8 cellular contexts compared by ENCODE assay signal in the genomic region with DNA sequence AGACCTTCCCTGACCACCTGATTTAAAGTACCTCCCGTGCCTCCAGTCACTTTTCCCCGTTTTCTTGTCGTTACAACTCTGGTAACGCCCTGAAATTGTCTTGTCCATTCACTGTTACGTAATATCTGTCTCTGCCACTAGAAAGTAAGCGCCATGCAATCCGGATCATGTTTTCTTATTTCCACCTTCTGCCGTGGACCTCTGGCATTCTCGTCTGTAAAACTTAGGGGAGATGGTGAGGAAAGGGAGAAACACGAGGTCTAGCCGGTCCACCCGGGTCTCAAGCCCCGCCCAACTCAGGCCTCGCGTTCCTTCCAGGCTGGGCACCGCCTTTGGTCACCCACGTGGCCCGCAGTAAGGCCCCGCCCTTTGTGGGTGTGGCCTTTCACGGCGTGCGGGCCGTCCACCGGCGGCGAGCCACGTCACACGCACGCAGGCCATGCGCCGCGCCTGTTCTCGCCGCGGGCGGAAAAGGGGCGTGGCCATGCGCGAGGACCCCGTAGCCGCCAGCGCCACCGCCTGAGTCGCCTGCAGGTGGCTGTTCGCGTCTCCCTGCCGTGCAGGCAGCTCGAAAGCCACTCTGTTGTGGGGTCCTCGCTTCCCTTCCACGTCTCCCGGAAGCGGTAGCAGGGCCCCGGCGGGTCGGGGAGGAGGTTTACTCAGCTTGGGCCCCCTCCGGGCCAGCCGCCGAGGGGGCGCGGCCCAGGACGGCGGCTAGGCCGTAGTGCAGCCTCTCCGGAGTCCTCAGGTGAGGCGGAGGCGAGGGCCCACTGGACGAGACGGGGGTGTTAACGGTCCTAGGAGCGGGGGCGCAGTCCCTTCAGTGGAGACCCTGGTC. TPM values are rescaled to one million over a fixed set of nuclear protein-coding genes. Genes with fewer than 3 reads are reported as not detected.
DNase-seq lines count a peak whose midpoint lies in the region; ATAC-seq and TF ChIP-seq lines count a peak whose summit lies in the region.

A gene with protein sequence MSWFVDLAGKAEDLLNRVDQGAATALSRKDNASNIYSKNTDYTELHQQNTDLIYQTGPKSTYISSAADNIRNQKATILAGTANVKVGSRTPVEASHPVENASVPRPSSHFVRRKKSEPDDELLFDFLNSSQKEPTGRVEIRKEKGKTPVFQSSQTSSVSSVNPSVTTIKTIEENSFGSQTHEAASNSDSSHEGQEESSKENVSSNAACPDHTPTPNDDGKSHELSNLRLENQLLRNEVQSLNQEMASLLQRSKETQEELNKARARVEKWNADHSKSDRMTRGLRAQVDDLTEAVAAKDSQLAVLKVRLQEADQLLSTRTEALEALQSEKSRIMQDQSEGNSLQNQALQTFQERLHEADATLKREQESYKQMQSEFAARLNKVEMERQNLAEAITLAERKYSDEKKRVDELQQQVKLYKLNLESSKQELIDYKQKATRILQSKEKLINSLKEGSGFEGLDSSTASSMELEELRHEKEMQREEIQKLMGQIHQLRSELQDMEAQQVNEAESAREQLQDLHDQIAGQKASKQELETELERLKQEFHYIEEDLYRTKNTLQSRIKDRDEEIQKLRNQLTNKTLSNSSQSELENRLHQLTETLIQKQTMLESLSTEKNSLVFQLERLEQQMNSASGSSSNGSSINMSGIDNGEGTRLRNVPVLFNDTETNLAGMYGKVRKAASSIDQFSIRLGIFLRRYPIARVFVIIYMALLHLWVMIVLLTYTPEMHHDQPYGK (plus strand): TSS at position 597 of the 838 bp plus-strand sequence. CDS start 3,133 bp downstream, outside the sequence.

- TF ChIP-seq CTCF in left ventricle myocardium inferior (IDR thresholded peaks at IDR 0.05; ENCODE audit: borderline replicate concordance) (no peak), progenitor cell of endocrine pancreas (IDR thresholded peaks at IDR 0.05; ENCODE audit: unreplicated experiment) (no peak)

- H3K36me3 Mint-ChIP-seq in progenitor cell of endocrine pancreas (ENCODE audit: insufficient read depth), result peaks cover 4% of the 10 kb centered on the region

- H3K36me3 ChIP-seq in left ventricle myocardium inferior, result peaks cover 17% of the 10 kb centered on the region

- intact Hi-C loops in left ventricle myocardium inferior (cut with micrococcal nuclease), result no loop called here

- peaks cover 34% of the 10 kb centered on the region for H3K4me1 ChIP-seq in left ventricle myocardium inferior

- H3K9me3 ChIP-seq in left ventricle myocardium inferior (replicated peaks), result peaks cover 16% of the 10 kb centered on the region

- DNase-seq in NCI-H187 (lab: John Stamatoyannopoulos, UW), result peak; percentile 99
- DNase-seq in T-helper 2 cell, result peak; percentile 94 to 99 (median 97)
- DNase-seq in left ventricle myocardium inferior, result peak; percentile 98
- DNase-seq in progenitor cell of endocrine pancreas (ENCODE audit: low spot score, unreplicated experiment), result peak; percentile 99
- peak; percentile 98 for DNase-seq in ureter (ENCODE audit: low spot score)

- peak within 1 kb of the TSS; percentile 96 for H3K27ac Mint-ChIP-seq in progenitor cell of endocrine pancreas

- H3K27ac ChIP-seq in angular gyrus (ENCODE audit: low read depth, low read length) (peak within 1 kb of the TSS; percentile 83), left ventricle myocardium inferior (replicated peaks) (peak within 1 kb of the TSS; percentile 83)

- peaks cover 15% of the 10 kb centered on the region for H3K4me1 Mint-ChIP-seq in progenitor cell of endocrine pancreas (ENCODE audit: low read depth)

- peak; percentile 97 for ATAC-seq in GM18498 (IDR thresholded peaks at IDR 0.05; ENCODE audit: unreplicated experiment)
- peak; percentile 83 for ATAC-seq in HG02938 (IDR thresholded peaks at IDR 0.05; ENCODE audit: unreplicated experiment)

- peaks cover 13% of the 10 kb centered on the region for H3K9me3 Mint-ChIP-seq in progenitor cell of endocrine pancreas (ENCODE audit: low read depth)

- H3K4me3 Mint-ChIP-seq in progenitor cell of endocrine pancreas (ENCODE audit: low read depth), result peak within 1 kb of the TSS; percentile 98

- H3K27me3 ChIP-seq in left ventricle myocardium inferior (ENCODE audit: low read depth), result no peaks in the 10 kb centered on the region

- H3K27me3 Mint-ChIP-seq in progenitor cell of endocrine pancreas, result peaks cover 11% of the 10 kb centered on the region

- peak within 1 kb of the TSS; percentile 84 for H3K4me3 ChIP-seq in left ventricle myocardium inferior

RNA-seq across cellular contexts. Expression of the gene that starts here (rescaled TPM):
- total RNA-seq in left ventricle myocardium inferior, result 20.3 TPM
- 29.7 TPM in 2 replicates for total RNA-seq in progenitor cell of endocrine pancreas
- total RNA-seq in ureter, result 33.2 TPM

Comparison
In these comparisons a context has a peak if more than half of its experiments do, and no peak if none do; other contexts are left out.
1. Peak in every context shown above with its lines: DNase-seq, ATAC-seq, H3K4me3 ChIP-seq and H3K27ac ChIP-seq.